In genomic region chrX:39022106-39022505, GRCh38 we compare ENCODE assay signal across 21 cellular contexts.
DNase-seq lines count a peak whose midpoint lies in the region; ATAC-seq and TF ChIP-seq lines count a peak whose summit lies in the region.
"Had no signal": no experiment of that assay in that cellular context is flagged by ENCODE, and none has a peak within 500 bp of the region (broad histone marks: within the 10 kb centered on the region; RNA-seq: fewer than 3 reads in every experiment).

No MANE protein-coding gene starts in this region.

- 76 to 93% (median 87%) methylated on average over 2 of the region's 2 CpGs for whole genome bisulfite sequencing in psoas muscle, 3 donors

- H3K4me3 ChIP-seq in fibroblast of lung (replicated peaks in 1 of 4; ENCODE audit: control extremely low read depth in 1 of 4, insufficient read depth in 1 of 4, low read depth in 3 of 4, low read length in 4 of 4) (no peak overlapping the region), osteoblast (ENCODE audit: insufficient read depth, low read length) (no peak overlapping the region), psoas muscle (no peak overlapping the region)
- H3K4me3 ChIP-seq: GM12878, GM23338 had no signal

- no TSS peak for BruUV-seq in MCF 10A (replicated peaks; lab: Mats Ljungman, UMichigan)

- no peak overlapping the region for H3K9ac ChIP-seq in fibroblast of lung (ENCODE audit: insufficient read depth, low read length)

- H4K20me1 ChIP-seq in fibroblast of lung (ENCODE audit: control insufficient read depth, extremely low read depth, insufficient read depth, low read length) (no peaks in the 10 kb centered on the region), osteoblast (ENCODE audit: insufficient read depth, low read length) (no peaks in the 10 kb centered on the region)

- no peaks in the 10 kb centered on the region for H3K9me3 Mint-ChIP-seq in MCF 10A (ENCODE audit: unreplicated experiment)
- H3K9me3 Mint-ChIP-seq: CD4-positive, CD25-positive, alpha-beta regulatory T cell; GM23338; HFFc6 had no signal

- H3K4me2 ChIP-seq in fibroblast of lung (ENCODE audit: extremely low read depth, insufficient read depth, low read length) (no peak overlapping the region), osteoblast (ENCODE audit: insufficient read depth, low read length) (no peak overlapping the region)
- H3K4me2 ChIP-seq: GM23338 had no signal

- no peaks in the 10 kb centered on the region for H3K4me1 ChIP-seq in fibroblast of lung (ENCODE audit: control insufficient read depth, extremely low read depth, insufficient read depth, low read length)
- peaks cover 3% of the 10 kb centered on the region for H3K4me1 ChIP-seq in osteoblast (ENCODE audit: insufficient read depth, low read length)
- no peaks in the 10 kb centered on the region for H3K4me1 ChIP-seq in psoas muscle
- H3K4me1 ChIP-seq: BE2C had no signal

- TF ChIP-seq CTCF in fibroblast of lung (conservative IDR thresholded peaks at IDR 0.05 in 1 of 2, IDR thresholded peaks at IDR 0.05 in 1 of 2; ENCODE audit: low read depth in 1 of 2, low read length in 2 of 2) (no peak), osteoblast (IDR thresholded peaks at IDR 0.05; ENCODE audit: extremely low read depth, low read depth, low read length) (no peak), psoas muscle (IDR thresholded peaks at IDR 0.05) (no peak), MCF 10A (IDR thresholded peaks at IDR 0.05; ENCODE audit: unreplicated experiment) (no peak)

- H3K79me2 ChIP-seq in fibroblast of lung (ENCODE audit: control insufficient read depth, insufficient read depth, low read length) (no peaks in the 10 kb centered on the region), osteoblast (ENCODE audit: insufficient read depth, low read length) (no peaks in the 10 kb centered on the region)

- H3K36me3 Mint-ChIP-seq in MCF 10A (ENCODE audit: insufficient read depth, unreplicated experiment): no peaks in the 10 kb centered on the region
- H3K36me3 Mint-ChIP-seq: CD4-positive, CD25-positive, alpha-beta regulatory T cell; CD8-positive, alpha-beta memory T cell had no signal

- H3K27ac ChIP-seq in fibroblast of lung (ENCODE audit: insufficient read depth, low read length) (no peak overlapping the region), osteoblast (ENCODE audit: low read depth, low read length) (peak overlapping the region; percentile 41), psoas muscle (no peak overlapping the region)

- peak; percentile 67 for DNase-seq in LHCN-M2 (ENCODE audit: low read depth)
- DNase-seq in fibroblast of lung (ENCODE audit: low read depth in 2 of 2): peak; percentile 24 to 32
- DNase-seq in osteoblast (ENCODE audit: insufficient read length, low spot score, missing footprints): no peak
- DNase-seq in activated T-cell treated with anti-CD3 and anti-CD28 coated beads, Interleukin-2, amount 50 U/mL, for 48 hours: no peak
- no peak for DNase-seq in psoas muscle
- DNase-seq in MCF 10A (ENCODE audit: unreplicated experiment): no peak
- DNase-seq: BE2C; C1 segment of cervical spinal cord; CD4-positive, CD25-positive, alpha-beta regulatory T cell; CD8-positive, alpha-beta memory T cell; COR-L47; DMS 273 treated with DMSO at 0.1 percent for 48 hours; DMS53; DND-41; EL; HFFc6; IMR-90 had no signal

- H3K27me3 ChIP-seq in fibroblast of lung (ENCODE audit: control insufficient read depth, insufficient read depth, low read length) (no peaks in the 10 kb centered on the region), osteoblast (ENCODE audit: insufficient read depth, low read length) (peaks cover 5% of the 10 kb centered on the region), psoas muscle (ENCODE audit: insufficient read depth in 3 of 3, low read length in 2 of 3) (no peaks in the 10 kb centered on the region)
- H3K27me3 ChIP-seq: BE2C had no signal

- H3K36me3 ChIP-seq in fibroblast of lung (ENCODE audit: control insufficient read depth, insufficient read depth, low read length) (no peaks in the 10 kb centered on the region), osteoblast (ENCODE audit: insufficient read depth, low read length) (no peaks in the 10 kb centered on the region), psoas muscle (ENCODE audit: insufficient read depth in 1 of 2, low read depth in 1 of 2) (no peaks in the 10 kb centered on the region)
- H3K36me3 ChIP-seq: BE2C had no signal

- no peak overlapping the region for H3K27ac Mint-ChIP-seq in MCF 10A (ENCODE audit: low read depth, unreplicated experiment)
- H3K27ac Mint-ChIP-seq: CD4-positive, CD25-positive, alpha-beta regulatory T cell; CD8-positive, alpha-beta memory T cell; GM23338; HFFc6 had no signal

- ATAC-seq in psoas muscle: no peak
- no peak for ATAC-seq in GM18873 (IDR thresholded peaks at IDR 0.05; ENCODE audit: low FRiP score, unreplicated experiment)
- ATAC-seq: GM12878, GM23338, HCT116 had no signal

- no peak overlapping the region for H2AFZ ChIP-seq in fibroblast of lung (ENCODE audit: low read length)
- H2AFZ ChIP-seq in osteoblast (ENCODE audit: low read length): no peak overlapping the region
- H2AFZ ChIP-seq: GM23338 had no signal

- CTCF ChIA-PET in MCF 10A (lab: Yijun Ruan, JAX): no interaction called here

- peaks cover 70% of the 10 kb centered on the region for H3K27me3 Mint-ChIP-seq in MCF 10A (ENCODE audit: insufficient read depth, unreplicated experiment)

- H3K9me3 ChIP-seq in fibroblast of lung (ENCODE audit: control insufficient read depth, insufficient read depth, low read depth, low read length) (no peaks in the 10 kb centered on the region), osteoblast (ENCODE audit: low read depth, low read length) (no peaks in the 10 kb centered on the region), psoas muscle (no peaks in the 10 kb centered on the region)
- H3K9me3 ChIP-seq: BE2C had no signal

- H3K4me3 Mint-ChIP-seq in MCF 10A (ENCODE audit: unreplicated experiment): no peak overlapping the region
- H3K4me3 Mint-ChIP-seq: CD4-positive, CD25-positive, alpha-beta regulatory T cell; CD8-positive, alpha-beta memory T cell; GM23338; HFFc6 had no signal

- H3K4me1 Mint-ChIP-seq in MCF 10A (ENCODE audit: insufficient read depth, unreplicated experiment): no peaks in the 10 kb centered on the region
- H3K4me1 Mint-ChIP-seq: CD4-positive, CD25-positive, alpha-beta regulatory T cell; CD8-positive, alpha-beta memory T cell had no signal

- POLR2A ChIA-PET in MCF 10A (lab: Yijun Ruan, JAX): no interaction called here

- intact Hi-C loops in psoas muscle (cut with DNase I): no loop called here
- intact Hi-C loops in MCF 10A (cut with micrococcal nuclease): no loop called here

Comparison
In these comparisons a context has a peak if more than half of its experiments do, and no peak if none do; other contexts are left out.
1. DNase-seq: peak in LHCN-M2 (single experiment) and fibroblast of lung (2 of 2); none in osteoblast (single experiment), activated T-cell treated with anti-CD3 and anti-CD28 coated beads, Interleukin-2, amount 50 U/mL, for 48 hours (0 of 2), psoas muscle (0 of 2) and MCF 10A (single experiment).